Comparison of ENCODE assay signal across 30 cellular contexts in genomic region chr1:43614211-43614610, GRCh38.
"Had no signal": no experiment of that assay in that cellular context is flagged by ENCODE, and none has a peak within 500 bp of the region (broad histone marks: within the 10 kb centered on the region; RNA-seq: fewer than 3 reads in every experiment).

No MANE protein-coding gene starts in this region.

- H3K27ac ChIP-seq: neutrophil, ovary, parathyroid adenoma, psoas muscle, right lobe of liver, sigmoid colon, suprapubic skin, testis, tibial artery, transverse colon, upper lobe of right lung, uterus had no signal

- DNase-seq: nephron progenitor cell; nucleus accumbens; ovary; psoas muscle; right lobe of liver; sigmoid colon; small intestine; stimulated activated CD4-positive, alpha-beta T cell treated with anti-CD3 and anti-CD28 coated beads, Interleukin-15, amount 100 ng/mL, for 24 hours; stimulated activated CD4-positive, alpha-beta T cell treated with anti-CD3 and anti-CD28 coated beads, Interleukin-4, amount 100 ng/mL, for 1 hour; stimulated activated CD4-positive, alpha-beta T cell treated with anti-CD3 and anti-CD28 coated beads, Interleukin-4, amount 100 ng/mL, for 4 hours; stimulated activated CD8-positive, alpha-beta memory T cell treated with anti-CD3 and anti-CD28 coated beads, Interleukin-4, amount 100 ng/mL, for 48 hours; stimulated activated naive CD4-positive, alpha-beta T cell; stimulated activated naive CD8-positive, alpha-beta T cell treated with anti-CD3 and anti-CD28 coated beads, Interleukin-15, amount 100 ng/mL, for 72 hours; stimulated activated naive CD8-positive, alpha-beta T cell treated with anti-CD3 and anti-CD28 coated beads, Interleukin-15, Interleukin-2, amounts not matched to agents 100 U/mL and 50 U/mL, for 24 hours; substantia nigra; testis; tibial artery; transverse colon; upper lobe of right lung; uterus had no signal

- H3K36me3 ChIP-seq: neutrophil, ovary, uterus had no signal

- H3K9me3 Mint-ChIP-seq: naive thymus-derived CD8-positive, alpha-beta T cell; natural killer cell treated with Interleukin-12 subunit alpha and Interleukin-12 subunit beta and Interleukin-15 and Interleukin-18, amount 100 ng/mL, for 72 hours; nephron progenitor cell; neural crest cell; stimulated activated memory B cell treated with anti-CD40 and anti-IgM and Interleukin-4, amounts not matched to agents 10 μg/mL and 1 μg/mL and 100 μg/mL, for 72 hours; stimulated activated naive CD8-positive, alpha-beta T cell treated with anti-CD3 and anti-CD28 coated beads, Interleukin-15, amount 100 ng/mL, for 72 hours; type B pancreatic cell had no signal

- H3K36me3 Mint-ChIP-seq: naive thymus-derived CD8-positive, alpha-beta T cell; natural killer cell treated with Interleukin-12 subunit alpha and Interleukin-12 subunit beta and Interleukin-15 and Interleukin-18, amount 100 ng/mL, for 72 hours; stimulated activated memory B cell treated with anti-CD40 and anti-IgM and Interleukin-4, amounts not matched to agents 10 μg/mL and 1 μg/mL and 100 μg/mL, for 72 hours had no signal

- H3K27ac Mint-ChIP-seq: natural killer cell treated with Interleukin-12 subunit alpha and Interleukin-12 subunit beta and Interleukin-15 and Interleukin-18, amount 100 ng/mL, for 72 hours; nephron progenitor cell; stimulated activated memory B cell treated with anti-CD40 and anti-IgM and Interleukin-4, amounts not matched to agents 10 μg/mL and 1 μg/mL and 100 μg/mL, for 72 hours had no signal

- H3K9me3 ChIP-seq: neutrophil, ovary, psoas muscle, right lobe of liver, sigmoid colon, suprapubic skin, testis, tibial artery, transverse colon, upper lobe of right lung, uterus had no signal

- H2AFZ ChIP-seq: parathyroid adenoma had no signal

- ATAC-seq: naive thymus-derived CD8-positive, alpha-beta T cell; natural killer cell treated with Interleukin-12 subunit alpha and Interleukin-12 subunit beta and Interleukin-15 and Interleukin-18, amount 100 ng/mL, for 72 hours; psoas muscle; right cardiac atrium; right lobe of liver; stimulated activated memory B cell treated with anti-CD40 and anti-IgM and Interleukin-4, amounts not matched to agents 10 μg/mL and 1 μg/mL and 100 μg/mL, for 72 hours; stimulated activated naive CD8-positive, alpha-beta T cell treated with anti-CD3 and anti-CD28 coated beads, Interleukin-15, amount 100 ng/mL, for 72 hours; stimulated activated naive CD8-positive, alpha-beta T cell treated with anti-CD3 and anti-CD28 coated beads, Interleukin-15, Interleukin-2, amounts not matched to agents 100 U/mL and 50 U/mL, for 24 hours; upper lobe of right lung had no signal

- H3K27me3 ChIP-seq: neutrophil, ovary, right lobe of liver, sigmoid colon, suprapubic skin, testis, tibial artery, transverse colon, upper lobe of right lung, uterus had no signal

- H3K4me1 ChIP-seq: parathyroid adenoma, psoas muscle, right lobe of liver, sigmoid colon, suprapubic skin, testis, tibial artery, transverse colon, upper lobe of right lung, uterus had no signal

- H3K4me3 Mint-ChIP-seq: naive thymus-derived CD8-positive, alpha-beta T cell; natural killer cell treated with Interleukin-12 subunit alpha and Interleukin-12 subunit beta and Interleukin-15 and Interleukin-18, amount 100 ng/mL, for 72 hours; nephron progenitor cell; neural crest cell; stimulated activated memory B cell treated with anti-CD40 and anti-IgM and Interleukin-4, amounts not matched to agents 10 μg/mL and 1 μg/mL and 100 μg/mL, for 72 hours; stimulated activated naive CD8-positive, alpha-beta T cell treated with anti-CD3 and anti-CD28 coated beads, Interleukin-15, amount 100 ng/mL, for 72 hours; type B pancreatic cell had no signal

- H3K4me3 ChIP-seq: ovary, psoas muscle, right lobe of liver, sigmoid colon, suprapubic skin, testis, tibial artery, transverse colon, upper lobe of right lung, uterus had no signal

- H3K79me2 ChIP-seq: parathyroid adenoma had no signal

- H3K27me3 Mint-ChIP-seq: progenitor cell of endocrine pancreas, type B pancreatic cell had no signal

- H3K4me1 Mint-ChIP-seq: naive thymus-derived CD8-positive, alpha-beta T cell; nephron progenitor cell; neural crest cell; stimulated activated memory B cell treated with anti-CD40 and anti-IgM and Interleukin-4, amounts not matched to agents 10 μg/mL and 1 μg/mL and 100 μg/mL, for 72 hours; stimulated activated naive CD8-positive, alpha-beta T cell treated with anti-CD3 and anti-CD28 coated beads, Interleukin-15, amount 100 ng/mL, for 72 hours had no signal
